16 cellular contexts compared by ENCODE assay signal in genomic region chr13:75959861-75960481, GRCh38.
DNase-seq lines count a peak whose midpoint lies in the region; ATAC-seq and TF ChIP-seq lines count a peak whose summit lies in the region.
"Had no signal": no experiment of that assay in that cellular context is flagged by ENCODE, and none has a peak within 500 bp of the region (broad histone marks: within the 10 kb centered on the region; RNA-seq: fewer than 3 reads in every experiment).

No MANE protein-coding gene starts in this region.

- H3K9ac ChIP-seq in mammary epithelial cell (ENCODE audit: insufficient read depth, low read length) = no peak overlapping the region
- H3K9ac ChIP-seq: KMS-11 had no signal

- 41% methylated on average over 3 of the region's 3 CpGs for WGBS in mammary epithelial cell (ENCODE audit: low coverage, missing lambda C conversion rate)

- TF ChIP-seq CTCF in astrocyte of the cerebellum (IDR thresholded peaks at IDR 0.05; ENCODE audit: low read depth, low read length, missing control alignments) = no peak
- no peak for TF ChIP-seq CTCF in mammary epithelial cell (conservative IDR thresholded peaks at IDR 0.05 in 1 of 2, IDR thresholded peaks at IDR 0.05 in 1 of 2; ENCODE audit: extremely low read depth in 1 of 2, insufficient read depth in 1 of 2, low read depth in 1 of 2, low read length in 2 of 2)

- H3K79me2 ChIP-seq in mammary epithelial cell (ENCODE audit: insufficient read depth, low read length) = no peaks in the 10 kb centered on the region

- H2AFZ ChIP-seq in mammary epithelial cell (ENCODE audit: low read depth, low read length) = no peak overlapping the region

- BruUV-seq in mammary epithelial cell (replicated peaks; lab: Mats Ljungman, UMichigan) = no TSS peak

- DNase-seq in astrocyte of the cerebellum (ENCODE audit: low read depth) (peak; percentile 3), mammary epithelial cell (no peak), anterior cingulate cortex (lab: John Stamatoyannopoulos, UW) (no peak)
- DNase-seq: activated CD4-positive, CD25-positive, alpha-beta regulatory T cell; effector memory CD4-positive, alpha-beta T cell; gastrocnemius medialis; HFFc6; NCI-H1694 treated with DMSO at 0.1 percent for 48 hours; sigmoid colon; stimulated activated naive CD4-positive, alpha-beta T cell had no signal

- H3K4me3 ChIP-seq in astrocyte of the cerebellum (ENCODE audit: low read depth, low read length) = no peak overlapping the region
- H3K4me3 ChIP-seq in mammary epithelial cell (replicated peaks in 1 of 3; ENCODE audit: insufficient read depth in 1 of 3, low read depth in 2 of 3, low read length in 3 of 3) = no peak overlapping the region
- H3K4me3 ChIP-seq: gastrocnemius medialis, sigmoid colon had no signal

- H3K36me3 ChIP-seq in mammary epithelial cell (ENCODE audit: insufficient read depth, low read length) = no peaks in the 10 kb centered on the region
- H3K36me3 ChIP-seq: gastrocnemius medialis, neutrophil, sigmoid colon had no signal

- dilution Hi-C loops in mammary epithelial cell (cut with HindIII; ENCODE audit: low sequenced_read_pairs) = no loop called here

- no peak overlapping the region for H3K27ac ChIP-seq in mammary epithelial cell (ENCODE audit: insufficient read depth, low read depth, low read length)
- H3K27ac ChIP-seq: gastrocnemius medialis, KMS-11, neutrophil, sigmoid colon had no signal

- H3K4me1 ChIP-seq in mammary epithelial cell (ENCODE audit: insufficient read depth, low read length) = no peaks in the 10 kb centered on the region
- H3K4me1 ChIP-seq: gastrocnemius medialis, sigmoid colon had no signal

- CTCF ChIA-PET in mammary epithelial cell (lab: Charles Lee; ENCODE audit: low non-redundant PET) = no interaction called here

- in situ Hi-C loops in astrocyte of the cerebellum (cut with HindIII; ENCODE audit: low sequenced_read_pairs) = no loop called here
- in situ Hi-C loops in mammary epithelial cell (cut with MboI; ENCODE audit: low sequenced_read_pairs in 2 of 2) = no loop called here

- intact Hi-C loops in mammary epithelial cell (cut with micrococcal nuclease) = no loop called here

- H4K20me1 ChIP-seq in mammary epithelial cell (ENCODE audit: insufficient read depth, low read length) = no peaks in the 10 kb centered on the region

- H3K9me3 ChIP-seq in mammary epithelial cell (replicated peaks; ENCODE audit: insufficient read depth, low read length) = no peaks in the 10 kb centered on the region
- H3K9me3 ChIP-seq: gastrocnemius medialis, neutrophil, sigmoid colon had no signal

- no peaks in the 10 kb centered on the region for H3K27me3 ChIP-seq in mammary epithelial cell (ENCODE audit: insufficient read depth, low read length)
- H3K27me3 ChIP-seq: gastrocnemius medialis, neutrophil, sigmoid colon had no signal

- ATAC-seq in GM18870 (IDR thresholded peaks at IDR 0.05; ENCODE audit: unreplicated experiment) = peak; percentile 17
- peak; percentile 2 for ATAC-seq in GM21786 (IDR thresholded peaks at IDR 0.05; ENCODE audit: unreplicated experiment)
- peak; percentile 13 for ATAC-seq in HG03457 (IDR thresholded peaks at IDR 0.05; ENCODE audit: unreplicated experiment)
- ATAC-seq in GM21360 (IDR thresholded peaks at IDR 0.05; ENCODE audit: unreplicated experiment) = no peak
- ATAC-seq: gastrocnemius medialis had no signal

- no peak overlapping the region for H3K4me2 ChIP-seq in mammary epithelial cell (ENCODE audit: insufficient read depth, low read depth, low read length)
- H3K4me2 ChIP-seq: KMS-11 had no signal
